Comparison of ENCODE assay signal across 1 cellular context in genomic region chr17:41519501-41520224, GRCh38.
A peak's percentile ranks its signal among the peaks of the same experiment; 100 is the strongest.
TF ChIP-seq lines count a peak whose summit lies in the region.

No MANE protein-coding gene starts in this region.

TF ChIP-seq in K562, 482 proteins besides CTCF, POLR2A, EP300 and RAD21:
- TF ChIP-seq PKNOX1 (IDR thresholded peaks at IDR 0.05) (peak; percentile 66; the same call in 1 of the 2 replicates), CBFA2T3 (IDR thresholded peaks at IDR 0.05) (peak; percentile 65), MEIS2 (IDR thresholded peaks at IDR 0.05; ENCODE audit: partially characterized antibody) (peak; percentile 78), ZFP36 (IDR thresholded peaks at IDR 0.05; ENCODE audit: low read depth, low read length, partially characterized antibody) (no peak), CBX2 (IDR thresholded peaks at IDR 0.05; ENCODE audit: insufficient read depth, low read length, poor library complexity, severe bottlenecking) (no peak), CBFA2T2 (conservative IDR thresholded peaks at IDR 0.05) (peak; percentile 42), RNF2 (IDR thresholded peaks at IDR 0.05) (no peak), CTBP1 (IDR thresholded peaks at IDR 0.05; ENCODE audit: borderline replicate concordance) (peak; percentile 53; the same call in 1 of the 2 replicates), CHD2 (IDR thresholded peaks at IDR 0.05; ENCODE audit: low read depth, low read length) (no peak), ZNF655 (CRISPR knock-in tag; IDR thresholded peaks at IDR 0.05) (no peak), ZNF583 (CRISPR knock-in tag; IDR thresholded peaks at IDR 0.05) (no peak), GABPB2 (CRISPR knock-in tag; conservative IDR thresholded peaks at IDR 0.05) (no peak), ZKSCAN1 (IDR thresholded peaks at IDR 0.05; ENCODE audit: low read depth, low read length) (no peak), PBX2 (CRISPR knock-in tag; IDR thresholded peaks at IDR 0.05; ENCODE audit: low read depth) (no peak), PBX2 (tag; conservative IDR thresholded peaks at IDR 0.05; ENCODE audit: low read depth) (peak; percentile 62), EHMT2 (IDR thresholded peaks at IDR 0.05) (no peak), ARID1B (IDR thresholded peaks at IDR 0.05) (peak; percentile 33; the same call in 1 of the 2 replicates)
